Comparison of ENCODE assay signal across 8 cellular contexts in genomic region chrX:132612990-132613564, GRCh38.
DNase-seq lines count a peak whose midpoint lies in the region; ATAC-seq and TF ChIP-seq lines count a peak whose summit lies in the region.

No MANE protein-coding gene starts in this region.

- no peaks in the 10 kb centered on the region for H3K79me2 ChIP-seq in OCI-LY3 (ENCODE audit: low read length)

- no peaks in the 10 kb centered on the region for H4K20me1 ChIP-seq in OCI-LY3 (ENCODE audit: insufficient read depth, low read length)

- ATAC-seq in HG02610 (IDR thresholded peaks at IDR 0.05; ENCODE audit: unreplicated experiment): peak; percentile 70
- no peak for ATAC-seq in gastrocnemius medialis
- ATAC-seq in HG03439 (IDR thresholded peaks at IDR 0.05; ENCODE audit: unreplicated experiment): no peak

- intact Hi-C loops in gastrocnemius medialis (cut with DNase I; ENCODE audit: low total_unique reads): no loop called here

- no peak for TF ChIP-seq EP300 in suprapubic skin (IDR thresholded peaks at IDR 0.05)

- H3K36me3 ChIP-seq in OCI-LY3 (replicated peaks; ENCODE audit: low read depth, low read length) (no peaks in the 10 kb centered on the region), cardiac muscle cell (no peaks in the 10 kb centered on the region), gastrocnemius medialis (no peaks in the 10 kb centered on the region), suprapubic skin (no peaks in the 10 kb centered on the region)

- H3K4me3 ChIP-seq in OCI-LY3 (ENCODE audit: low read length) (peak overlapping the region; percentile 46; the same call in 1 of the 2 replicates), cardiac muscle cell (no peak overlapping the region), gastrocnemius medialis (no peak overlapping the region), suprapubic skin (no peak overlapping the region)

- 53% methylated on average over 7 of the region's 7 CpGs for WGBS in suprapubic skin

- peak; percentile 2 for DNase-seq in G401 (ENCODE audit: low spot score)
- peak; percentile 73 for DNase-seq in activated effector memory CD4-positive, alpha-beta T cell treated with anti-CD3 and anti-CD28 coated beads, Interleukin-2, amount 50 U/mL, for 16 hours
- peak; percentile 56 to 81 for DNase-seq in cardiac muscle cell (ENCODE audit: low read depth in 1 of 2, low spot score in 1 of 2)
- peak in 1 of 2 donors; percentile 15 for DNase-seq in gastrocnemius medialis
- no peak for DNase-seq in suprapubic skin (ENCODE audit: low spot score in 2 of 2)

- in situ Hi-C loops in G401 (cut with HindIII; ENCODE audit: low sequenced_read_pairs) (no loop called here), gastrocnemius medialis (cut with MboI; ENCODE audit: low sequenced_read_pairs in 4 of 4) (loop anchor here in 3 of 4 donors (10.0 to 25.0 kb wide), 4 partner anchors 318 to 776 kb away; no protein-coding TSS in a partner anchor)

- H2AFZ ChIP-seq in OCI-LY3 (ENCODE audit: low read depth, low read length): 0 out of 2 replicates have a peak overlapping the region, but pooled peaks have one; percentile 54

- TF ChIP-seq CTCF in OCI-LY3 (IDR thresholded peaks at IDR 0.05; ENCODE audit: low read depth, low read length) (peak; percentile 80), cardiac muscle cell (IDR thresholded peaks at IDR 0.05; ENCODE audit: low read depth, low read length) (peak; percentile 67), gastrocnemius medialis (IDR thresholded peaks at IDR 0.05 in 4 of 5, conservative IDR thresholded peaks at IDR 0.05 in 1 of 5) (peak in 3 of 5 experiments; percentile 33 to 56 (median 38)), suprapubic skin (IDR thresholded peaks at IDR 0.05) (peak in 1 of 2 donors; percentile 39)

- peak overlapping the region; percentile 57 for H3K4me2 ChIP-seq in OCI-LY3 (ENCODE audit: low read length)

- no peak overlapping the region for H3K9ac ChIP-seq in OCI-LY3 (ENCODE audit: low read length)

- H3K27me3 ChIP-seq in OCI-LY3 (ENCODE audit: low read depth, low read length) (no peaks in the 10 kb centered on the region), cardiac muscle cell (no peaks in the 10 kb centered on the region), gastrocnemius medialis (peaks cover 0 to 3% (median 0%) of the 10 kb centered on the region in 3 donors), suprapubic skin (no peaks in the 10 kb centered on the region)

- TF ChIP-seq POLR2A in gastrocnemius medialis (IDR thresholded peaks at IDR 0.05) (no peak), suprapubic skin (IDR thresholded peaks at IDR 0.05) (no peak)

- no peak overlapping the region for H3K27ac ChIP-seq in OCI-LY3 (ENCODE audit: low read length)
- H3K27ac ChIP-seq in cardiac muscle cell: no peak overlapping the region
- H3K27ac ChIP-seq in gastrocnemius medialis: no peak overlapping the region
- H3K27ac ChIP-seq in suprapubic skin: no peak overlapping the region

- no peaks in the 10 kb centered on the region for H3K9me3 ChIP-seq in OCI-LY3 (ENCODE audit: insufficient read depth, low read length)
- no peaks in the 10 kb centered on the region for H3K9me3 ChIP-seq in cardiac muscle cell (ENCODE audit: low read depth)
- no peaks in the 10 kb centered on the region for H3K9me3 ChIP-seq in gastrocnemius medialis
- H3K9me3 ChIP-seq in suprapubic skin: no peaks in the 10 kb centered on the region

- H3K4me1 ChIP-seq in OCI-LY3 (ENCODE audit: low read length) (no peaks in the 10 kb centered on the region), cardiac muscle cell (ENCODE audit: low read depth) (peaks cover 13% of the 10 kb centered on the region), gastrocnemius medialis (no peaks in the 10 kb centered on the region), suprapubic skin (no peaks in the 10 kb centered on the region)

Comparison
In these comparisons a context has a peak if more than half of its experiments do, and no peak if none do; other contexts are left out.
1. DNase-seq: peak in G401 (single experiment), activated effector memory CD4-positive, alpha-beta T cell treated with anti-CD3 and anti-CD28 coated beads, Interleukin-2, amount 50 U/mL, for 16 hours (single experiment) and cardiac muscle cell (2 of 2); none in suprapubic skin (0 of 2).